Comparison of ENCODE assay signal across 9 cellular contexts in the genomic region with DNA sequence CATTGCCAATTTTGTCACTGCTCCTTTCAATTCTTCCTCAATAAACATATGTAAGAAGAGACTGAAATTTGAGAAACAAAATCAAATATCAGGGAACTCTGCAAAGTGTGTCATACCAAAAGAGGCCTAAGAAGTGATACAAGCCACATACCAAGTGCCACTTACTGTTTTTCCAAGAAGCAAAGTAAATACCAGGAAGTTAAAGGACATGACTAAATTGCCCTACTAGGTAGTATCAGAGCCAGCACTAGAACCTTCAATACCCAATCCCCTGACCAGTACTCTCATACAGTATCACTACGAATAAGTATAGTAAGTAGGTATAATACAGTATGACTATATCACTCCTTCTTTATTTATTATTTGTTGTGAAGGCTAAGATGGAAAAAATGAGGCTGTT. TPM values are rescaled to one million over a fixed set of nuclear protein-coding genes. Genes with fewer than 3 reads are reported as not detected.
DNase-seq lines count a peak whose midpoint lies in the region; ATAC-seq and TF ChIP-seq lines count a peak whose summit lies in the region.
"Had no signal": no experiment of that assay in that cellular context is flagged by ENCODE, and none has a peak within 500 bp of the region (broad histone marks: within the 10 kb centered on the region; RNA-seq: fewer than 3 reads in every experiment).

No MANE protein-coding gene starts in this region.

- DNase-seq in activated CD4-positive, alpha-beta T cell treated with anti-CD3 and anti-CD28 coated beads for 36 hours = no peak
- DNase-seq in activated CD4-positive, alpha-beta T cell treated with anti-CD3 and anti-CD28 coated beads for 4 hours = no peak
- DNase-seq in endodermal cell = no peak
- no peak for DNase-seq in stimulated activated naive CD8-positive, alpha-beta T cell treated with anti-CD3 and anti-CD28 coated beads, Interleukin-15, Interleukin-2, amounts not matched to agents 100 U/mL and 50 U/mL, for 24 hours
- no peak for DNase-seq in SKM-1 treated with dmso at 0.1 percent for 144 hours (lab: John Stamatoyannopoulos, UW; ENCODE audit: unreplicated experiment)
- no peak for DNase-seq in GM13976 (ENCODE audit: low spot score)
- DNase-seq in SK-N-DZ (ENCODE audit: low spot score) = no peak

- H3K9me3 ChIP-seq in endodermal cell (ENCODE audit: control insufficient read depth, low read length) = no peaks in the 10 kb centered on the region
- H3K9me3 ChIP-seq: suprapubic skin had no signal

- no peaks in the 10 kb centered on the region for H3K27me3 ChIP-seq in endodermal cell (ENCODE audit: control insufficient read depth, insufficient read depth, low read length, poor library complexity, severe bottlenecking)
- H3K27me3 ChIP-seq: suprapubic skin had no signal

- H3K27me3 Mint-ChIP-seq in activated CD4-positive, alpha-beta T cell treated with anti-CD3 and anti-CD28 coated beads for 36 hours = no peaks in the 10 kb centered on the region
- H3K27me3 Mint-ChIP-seq in T-helper 1 cell treated with Interleukin-12 subunit alpha and Interleukin-12 subunit beta and Interleukin-4 antibody, amounts not matched to agents 30 μg/mL and 1 μg/mL, for 36 hours (ENCODE audit: low read depth) = no peaks in the 10 kb centered on the region
- H3K27me3 Mint-ChIP-seq in endodermal cell (ENCODE audit: insufficient read depth) = no peaks in the 10 kb centered on the region

- H3K27ac Mint-ChIP-seq in activated CD4-positive, alpha-beta T cell treated with anti-CD3 and anti-CD28 coated beads for 36 hours = peak overlapping the region; percentile 85
- peak overlapping the region; percentile 22 for H3K27ac Mint-ChIP-seq in T-helper 1 cell treated with Interleukin-12 subunit alpha and Interleukin-12 subunit beta and Interleukin-4 antibody, amounts not matched to agents 30 μg/mL and 1 μg/mL, for 36 hours
- no peak overlapping the region for H3K27ac Mint-ChIP-seq in endodermal cell

- H3K4me1 Mint-ChIP-seq in activated CD4-positive, alpha-beta T cell treated with anti-CD3 and anti-CD28 coated beads for 36 hours = peaks cover 83% of the 10 kb centered on the region
- H3K4me1 Mint-ChIP-seq in T-helper 1 cell treated with Interleukin-12 subunit alpha and Interleukin-12 subunit beta and Interleukin-4 antibody, amounts not matched to agents 30 μg/mL and 1 μg/mL, for 36 hours (ENCODE audit: low read depth) = peaks cover 50% of the 10 kb centered on the region
- peaks cover 51% of the 10 kb centered on the region for H3K4me1 Mint-ChIP-seq in endodermal cell

- POLR2A ChIA-PET in activated CD4-positive, alpha-beta T cell treated with anti-CD3 and anti-CD28 coated beads for 36 hours (lab: Charles Lee) = no interaction called here

- peaks cover 12% of the 10 kb centered on the region for H3K4me1 ChIP-seq in endodermal cell (ENCODE audit: control insufficient read depth, insufficient read depth, low read length)

- H3K27ac ChIP-seq in endodermal cell (ENCODE audit: low read depth, low read length) = no peak overlapping the region
- H3K27ac ChIP-seq: suprapubic skin had no signal

- H3K36me3 ChIP-seq in endodermal cell (ENCODE audit: control insufficient read depth, insufficient read depth, low read length) = no peaks in the 10 kb centered on the region
- H3K36me3 ChIP-seq: suprapubic skin had no signal

- peak overlapping the region; percentile 15 for H3K4me3 ChIP-seq in endodermal cell (ENCODE audit: low read length)
- H3K4me3 ChIP-seq: suprapubic skin had no signal

- ATAC-seq in activated CD4-positive, alpha-beta T cell treated with anti-CD3 and anti-CD28 coated beads for 36 hours = peak; percentile 87
- peak; percentile 83 for ATAC-seq in stimulated activated naive CD8-positive, alpha-beta T cell treated with anti-CD3 and anti-CD28 coated beads, Interleukin-15, Interleukin-2, amounts not matched to agents 100 U/mL and 50 U/mL, for 24 hours

- no CpG with 5 or more reads among the region's 1 CpG for WGBS in endodermal cell (ENCODE audit: insufficient coverage in 1 of 2, insufficient read length in 1 of 2), 2 experiments

- H3K4me3 Mint-ChIP-seq in activated CD4-positive, alpha-beta T cell treated with anti-CD3 and anti-CD28 coated beads for 36 hours = no peak overlapping the region
- H3K4me3 Mint-ChIP-seq in T-helper 1 cell treated with Interleukin-12 subunit alpha and Interleukin-12 subunit beta and Interleukin-4 antibody, amounts not matched to agents 30 μg/mL and 1 μg/mL, for 36 hours = peak overlapping the region; percentile 25
- H3K4me3 Mint-ChIP-seq in endodermal cell = no peak overlapping the region

- TF ChIP-seq CTCF in endodermal cell (conservative IDR thresholded peaks at IDR 0.05) (no peak), GM13976 (IDR thresholded peaks at IDR 0.05; ENCODE audit: borderline replicate concordance, control extremely low read depth, extremely low read depth, insufficient read depth, missing control alignments) (no peak)

- H3K9ac ChIP-seq in endodermal cell (ENCODE audit: extremely low read depth, low read length, poor library complexity, severe bottlenecking) = no peak overlapping the region

- in situ Hi-C loops in GM13976 (cut with MboI; ENCODE audit: low sequenced_read_pairs, unreplicated experiment) = no loop called here

- peaks cover 1% of the 10 kb centered on the region for H3K9me3 Mint-ChIP-seq in activated CD4-positive, alpha-beta T cell treated with anti-CD3 and anti-CD28 coated beads for 36 hours (ENCODE audit: low read depth)
- no peaks in the 10 kb centered on the region for H3K9me3 Mint-ChIP-seq in T-helper 1 cell treated with Interleukin-12 subunit alpha and Interleukin-12 subunit beta and Interleukin-4 antibody, amounts not matched to agents 30 μg/mL and 1 μg/mL, for 36 hours
- no peaks in the 10 kb centered on the region for H3K9me3 Mint-ChIP-seq in endodermal cell

- CTCF ChIA-PET in activated CD4-positive, alpha-beta T cell treated with anti-CD3 and anti-CD28 coated beads for 36 hours (lab: Charles Lee) = interaction anchor here (1.7 kb wide), 1 partner anchor 14 kb away, joined by 10 read pairs; the partner anchor contains the start of gene MAML2

- intact Hi-C loops in activated CD4-positive, alpha-beta T cell treated with anti-CD3 and anti-CD28 coated beads for 36 hours (cut with DNase I, micrococcal nuclease) = loop anchor here in 1 of 2 experiments (1.0 kb wide), 1 partner anchor 9 kb away; no protein-coding TSS in a partner anchor

- peaks cover 41% of the 10 kb centered on the region for H3K36me3 Mint-ChIP-seq in activated CD4-positive, alpha-beta T cell treated with anti-CD3 and anti-CD28 coated beads for 36 hours (ENCODE audit: low read depth)
- peaks cover 22% of the 10 kb centered on the region for H3K36me3 Mint-ChIP-seq in T-helper 1 cell treated with Interleukin-12 subunit alpha and Interleukin-12 subunit beta and Interleukin-4 antibody, amounts not matched to agents 30 μg/mL and 1 μg/mL, for 36 hours (ENCODE audit: low read depth)
- H3K36me3 Mint-ChIP-seq in endodermal cell (ENCODE audit: low read depth) = peaks cover 3% of the 10 kb centered on the region

RNA-seq across cellular contexts. Expression of gene MAML2, which starts 13.6 kb away (rescaled TPM):
- 10 to 100 TPM; 23.9 to 37.1 TPM for total RNA-seq in activated CD4-positive, alpha-beta T cell treated with anti-CD3 and anti-CD28 coated beads for 36 hours
- 1 to 10 TPM; 6.6 to 8.0 TPM for total RNA-seq in endodermal cell
- 16.1 TPM for polyA plus RNA-seq in endodermal cell (2013, experiment 1 of 2)
- 18.3 TPM for polyA plus RNA-seq in endodermal cell (2013, experiment 2 of 2)
- polyA plus RNA-seq in SK-N-DZ (2014; cell fraction: cytosol; rRNA removed) = 4.7 and 6.4 TPM in 2 replicates
- 3.4 and 3.5 TPM in 2 replicates for polyA plus RNA-seq in SK-N-DZ (2014; cell fraction: nucleus; rRNA removed)
